14 cellular contexts compared by ENCODE assay signal in genomic region chr4:64230709-64231310, GRCh38.
DNase-seq lines count a peak whose midpoint lies in the region; FAIRE-seq and TF ChIP-seq lines count a peak whose summit lies in the region.
"Had no signal": no experiment of that assay in that cellular context is flagged by ENCODE, and none has a peak within 500 bp of the region (broad histone marks: within the 10 kb centered on the region; RNA-seq: fewer than 3 reads in every experiment).

No MANE protein-coding gene starts in this region.

- no peaks in the 10 kb centered on the region for H3K27me3 Mint-ChIP-seq in type B pancreatic cell

- H3K36me3 Mint-ChIP-seq in type B pancreatic cell, result no peaks in the 10 kb centered on the region

- no peak for TF ChIP-seq CTCF in astrocyte of the spinal cord (IDR thresholded peaks at IDR 0.05; ENCODE audit: low read depth, low read length)
- no peak for TF ChIP-seq CTCF in type B pancreatic cell (conservative IDR thresholded peaks at IDR 0.05)

- peaks cover 13% of the 10 kb centered on the region for H3K9me3 Mint-ChIP-seq in type B pancreatic cell

- FAIRE-seq in RCC 7860 (lab: Jason Lieb, UNC), result no peak

- no peaks in the 10 kb centered on the region for H3K4me1 Mint-ChIP-seq in type B pancreatic cell (ENCODE audit: unreplicated experiment)

- in situ Hi-C loops in astrocyte of the spinal cord (cut with HindIII; ENCODE audit: low sequenced_read_pairs), result no loop called here

- no peak overlapping the region for H3K4me3 Mint-ChIP-seq in type B pancreatic cell

- no peak overlapping the region for H3K4me3 ChIP-seq in astrocyte of the spinal cord (ENCODE audit: low read depth, low read length)
- H3K4me3 ChIP-seq: suprapubic skin had no signal

- no peak overlapping the region for H3K27ac Mint-ChIP-seq in type B pancreatic cell

- DNase-seq in DMS 273 (lab: John Stamatoyannopoulos, UW; ENCODE audit: unreplicated experiment) (peak; percentile 52), DMS 273 treated with DMSO at 0.1 percent for 48 hours (lab: John Stamatoyannopoulos, UW) (no peak), Kasumi-1 (lab: John Stamatoyannopoulos, UW) (peak; percentile 24 to 34), astrocyte of the spinal cord (ENCODE audit: low read depth, low spot score) (peak; percentile 20), left kidney (ENCODE audit: low read depth, low spot score) (peak; percentile 15), HPDE6-E6E7 (ENCODE audit: extremely low spot score) (no peak), RCC 7860 (ENCODE audit: low spot score) (no peak), type B pancreatic cell (ENCODE audit: extremely low spot score, unreplicated experiment) (no peak)
- DNase-seq: activated naive CD4-positive, alpha-beta T cell treated with Interleukin-2 at 50 U/mL for 16 hours; cerebellar nuclear complex; COR-L47; NCI-H1092; SIG-M5 had no signal

Comparison
In these comparisons a context has a peak if more than half of its experiments do, and no peak if none do; other contexts are left out.
1. DNase-seq: peak in DMS 273 (single experiment), Kasumi-1 (2 of 2), astrocyte of the spinal cord (single experiment) and left kidney (single experiment); none in DMS 273 treated with DMSO at 0.1 percent for 48 hours (single experiment), HPDE6-E6E7 (single experiment), RCC 7860 (single experiment) and type B pancreatic cell (single experiment).